30 cellular contexts compared by ENCODE assay signal in genomic region chr2:222603501-222603900, GRCh38.
"Had no signal": no experiment of that assay in that cellular context is flagged by ENCODE, and none has a peak within 500 bp of the region (broad histone marks: within the 10 kb centered on the region; RNA-seq: fewer than 3 reads in every experiment).

No MANE protein-coding gene starts in this region.

- H3K36me3 ChIP-seq: breast epithelium, cardiac muscle cell had no signal

- H3K4me1 ChIP-seq: ascending aorta, breast epithelium, gastrocnemius medialis had no signal

- H3K9me3 ChIP-seq: ascending aorta, breast epithelium, gastrocnemius medialis, heart left ventricle had no signal

- ATAC-seq: activated CD4-positive, CD25-positive, alpha-beta regulatory T cell treated with anti-CD3 and anti-CD28 coated beads, Interleukin-2, amount 50 U/mL, for 24 hours; activated CD8-positive, alpha-beta T cell treated with anti-CD3 and anti-CD28 coated beads for 36 hours; activated naive CD4-positive, alpha-beta T cell treated with anti-CD3 and anti-CD28 coated beads, Interleukin-2, amount 50 U/mL, for 72 hours; activated T-cell treated with anti-CD3 and anti-CD28 coated beads, Interleukin-2, amount 50 U/mL, for 4 hours; activated T-helper 17 cell treated with anti-CD3 and anti-CD28 coated beads, Interleukin-2, amount 50 U/mL, for 72 hours; esophagus mucosa; gastrocnemius medialis; heart left ventricle had no signal

- H3K27ac ChIP-seq: ascending aorta, breast epithelium, cardiac muscle cell, coronary artery, dorsolateral prefrontal cortex, gastrocnemius medialis, heart left ventricle, VCaP had no signal

- H3K4me3 ChIP-seq: ascending aorta, breast epithelium, cardiac muscle cell, coronary artery, dorsolateral prefrontal cortex, gastrocnemius medialis, heart left ventricle had no signal

- DNase-seq: activated B cell treated with CpG ODN at 0.5 μM for 24 hours; activated CD4-positive, alpha-beta T cell treated with anti-CD3 and anti-CD28 coated beads for 48 hours; activated CD4-positive, alpha-beta T cell treated with anti-CD3 and anti-CD28 coated beads, Interleukin-2, amount 50 U/mL, for 1 hour; activated CD4-positive, alpha-beta T cell treated with anti-CD3 and anti-CD28 coated beads, Interleukin-2, amount 50 U/mL, for 48 hours; activated CD8-positive, alpha-beta memory T cell treated with anti-CD3 and anti-CD28 coated beads for 24 hours; activated CD8-positive, alpha-beta T cell treated with anti-CD3 and anti-CD28 coated beads for 36 hours; activated effector memory CD4-positive, alpha-beta T cell treated with Interleukin-2 at 50 U/mL for 16 hours; activated gamma-delta T cell treated with Interleukin-2 at 50 U/mL for 16 hours; activated naive CD4-positive, alpha-beta T cell treated with Interleukin-2 at 50 U/mL for 16 hours; activated naive CD8-positive, alpha-beta T cell treated with anti-CD3 and anti-CD28 coated beads, Interleukin-2, amount 10 ng/mL, durations not matched to agents 7 days and 5 days; activated T-cell treated with anti-CD3 and anti-CD28 coated beads, Interleukin-2, amount 50 U/mL, for 4 hours; central memory CD4-positive, alpha-beta T cell; cerebellar nuclear complex; dorsolateral prefrontal cortex; effector memory CD4-positive, alpha-beta T cell; endodermal cell; foreskin fibroblast; gastrocnemius medialis; glutamatergic neuron; heart left ventricle; T-helper 2 cell had no signal
